8 cellular contexts compared by ENCODE assay signal in the genomic region with DNA sequence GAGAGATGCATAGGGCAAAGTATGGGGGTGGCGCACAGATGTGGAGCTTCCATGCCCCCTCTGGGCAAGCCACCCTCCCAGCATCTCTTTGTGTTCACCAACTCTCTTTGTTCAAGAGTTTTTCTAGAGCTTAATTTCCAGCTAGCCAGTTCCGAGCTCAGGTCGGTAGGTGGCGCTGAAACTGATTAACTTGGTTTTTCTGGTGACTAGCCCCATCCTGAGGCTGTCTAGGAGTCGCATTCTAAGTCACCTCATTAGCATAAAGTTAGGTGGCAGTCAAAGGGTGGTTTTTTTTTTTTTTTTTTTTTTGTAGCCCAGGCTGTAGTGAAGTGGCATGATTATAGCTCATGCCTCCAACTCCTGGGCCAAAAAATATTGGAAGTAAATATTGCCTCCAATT.
DNase-seq lines count a peak whose midpoint lies in the region; ATAC-seq, FAIRE-seq and TF ChIP-seq lines count a peak whose summit lies in the region.

No MANE protein-coding gene starts in this region.

- no peaks in the 10 kb centered on the region for H3K4me1 Mint-ChIP-seq in activated CD4-positive, alpha-beta memory T cell treated with anti-CD3 and anti-CD28 coated beads for 36 hours (ENCODE audit: low read depth)

- TF ChIP-seq CTCF in A549 (IDR thresholded peaks at IDR 0.05) (peak; percentile 47), GM12875 (IDR thresholded peaks at IDR 0.05; ENCODE audit: borderline replicate concordance, insufficient read depth, low read depth, low read length) (peak; percentile 49; the same call in 1 of the 2 replicates)

- TF ChIP-seq POLR2A in A549 (IDR thresholded peaks at IDR 0.05; ENCODE audit: low read length): no peak

- DNase-seq in A549 (ENCODE audit: low read depth in 1 of 2, low spot score in 1 of 2) (peak; percentile 29 to 66), left kidney (ENCODE audit: low read depth, low spot score) (peak; percentile 72), dedifferentiated amniotic fluid mesenchymal stem cell (ENCODE audit: extremely low spot score) (no peak), C1 segment of cervical spinal cord (lab: John Stamatoyannopoulos, UW) (no peak)
- DNase-seq in activated CD4-positive, alpha-beta memory T cell treated with anti-CD3 and anti-CD28 coated beads for 36 hours: peak; percentile 66

- no peak overlapping the region for H3K4me3 Mint-ChIP-seq in activated CD4-positive, alpha-beta memory T cell treated with anti-CD3 and anti-CD28 coated beads for 36 hours

- no peaks in the 10 kb centered on the region for H3K9me3 Mint-ChIP-seq in activated CD4-positive, alpha-beta memory T cell treated with anti-CD3 and anti-CD28 coated beads for 36 hours

- ATAC-seq in A549 (peak; percentile 70 to 91), HG03432 (IDR thresholded peaks at IDR 0.05; ENCODE audit: unreplicated experiment) (peak; percentile 65), HG02840 (IDR thresholded peaks at IDR 0.05; ENCODE audit: low FRiP score, unreplicated experiment) (no peak)

- peaks cover 4% of the 10 kb centered on the region for H3K27me3 Mint-ChIP-seq in activated CD4-positive, alpha-beta memory T cell treated with anti-CD3 and anti-CD28 coated beads for 36 hours

- no peak overlapping the region for H3K27ac Mint-ChIP-seq in activated CD4-positive, alpha-beta memory T cell treated with anti-CD3 and anti-CD28 coated beads for 36 hours

- TF ChIP-seq RAD21 in A549 (conservative IDR thresholded peaks at IDR 0.05 in 1 of 2, IDR thresholded peaks at IDR 0.05 in 1 of 2): peak; percentile 40 to 61; a peak in 3 of 5 replicates

- FAIRE-seq in A549 (lab: Jason Lieb, UNC): no peak

- H3K4me1 ChIP-seq in A549: no peaks in the 10 kb centered on the region

- CTCF ChIA-PET in A549 (lab: Yijun Ruan, JAX): interaction anchor here (0.5 to 1.7 kb wide), 10 partner anchors 9 to 166 kb away, joined by 3 to 5 read pairs (median 3); no protein-coding TSS in a partner anchor
- CTCF ChIA-PET in activated CD4-positive, alpha-beta memory T cell treated with anti-CD3 and anti-CD28 coated beads for 36 hours (lab: Charles Lee): interaction anchor here (0.6 to 1.8 kb wide), 11 partner anchors 9 to 1255 kb away, joined by 3 to 8 read pairs (median 4); no protein-coding TSS in a partner anchor

- WGBS in A549 (ENCODE audit: missing lambda C conversion rate): 3% methylated on average over 5 of the region's 5 CpGs

- POLR2A ChIA-PET in A549 (lab: Yijun Ruan, JAX): interaction anchor here (0.7 kb wide), 1 partner anchor 172 kb away, joined by 7 read pairs; no protein-coding TSS in a partner anchor
- POLR2A ChIA-PET in activated CD4-positive, alpha-beta memory T cell treated with anti-CD3 and anti-CD28 coated beads for 36 hours (lab: Charles Lee): no interaction called here

- H3K4me3 ChIP-seq in A549: no peak overlapping the region
- no peak overlapping the region for H3K4me3 ChIP-seq in GM12875 (ENCODE audit: low read depth, low read length)

- no peaks in the 10 kb centered on the region for H3K36me3 Mint-ChIP-seq in activated CD4-positive, alpha-beta memory T cell treated with anti-CD3 and anti-CD28 coated beads for 36 hours

- no peak overlapping the region for H3K4me2 ChIP-seq in A549

- no peaks in the 10 kb centered on the region for H3K9me3 ChIP-seq in A549

- intact Hi-C loops in activated CD4-positive, alpha-beta memory T cell treated with anti-CD3 and anti-CD28 coated beads for 36 hours (cut with micrococcal nuclease): no loop called here

- H3K27ac ChIP-seq in A549: no peak overlapping the region

- no peak for TF ChIP-seq EP300 in A549 (IDR thresholded peaks at IDR 0.05)

TF ChIP-seq in A549, 52 proteins besides CTCF, POLR2A, EP300 and RAD21:
- TF ChIP-seq, protein P1, sequence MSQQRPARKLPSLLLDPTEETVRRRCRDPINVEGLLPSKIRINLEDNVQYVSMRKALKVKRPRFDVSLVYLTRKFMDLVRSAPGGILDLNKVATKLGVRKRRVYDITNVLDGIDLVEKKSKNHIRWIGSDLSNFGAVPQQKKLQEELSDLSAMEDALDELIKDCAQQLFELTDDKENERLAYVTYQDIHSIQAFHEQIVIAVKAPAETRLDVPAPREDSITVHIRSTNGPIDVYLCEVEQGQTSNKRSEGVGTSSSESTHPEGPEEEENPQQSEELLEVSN (IDR thresholded peaks at IDR 0.05; ENCODE audit: borderline replicate concordance, low read depth): no peak
- TF ChIP-seq SMC3 (IDR thresholded peaks at IDR 0.05): 0 out of 3 replicates have a peak, but pooled peaks have one; percentile 15

Comparison
In these comparisons a context has a peak if more than half of its experiments do, and no peak if none do; other contexts are left out.
1. DNase-seq: peak in A549 (2 of 2), activated CD4-positive, alpha-beta memory T cell treated with anti-CD3 and anti-CD28 coated beads for 36 hours (single experiment) and left kidney (single experiment); none in dedifferentiated amniotic fluid mesenchymal stem cell (single experiment) and C1 segment of cervical spinal cord (0 of 14).